ENCODE assay signal across 9 cellular contexts in the genomic region with DNA sequence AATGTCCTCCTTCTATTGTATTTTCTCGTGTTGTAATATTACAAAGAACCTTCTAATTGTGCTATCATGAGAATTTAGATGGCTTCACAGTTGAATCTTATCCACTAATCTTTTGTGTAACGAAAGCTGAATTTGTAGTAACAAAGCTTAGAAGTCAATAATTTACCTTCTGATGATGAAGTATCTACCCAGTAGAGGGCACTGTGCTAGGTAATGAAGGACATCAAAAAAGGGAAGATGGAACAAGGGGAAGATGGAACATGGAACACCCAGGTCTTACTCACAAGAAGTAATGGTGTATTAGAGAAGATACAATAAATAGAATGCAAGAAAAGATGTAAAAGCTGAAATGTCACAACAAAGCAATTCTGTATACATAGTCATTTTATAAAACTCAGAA.
DNase-seq lines count a peak whose midpoint lies in the region; ATAC-seq, FAIRE-seq and TF ChIP-seq lines count a peak whose summit lies in the region.
"Had no signal": no experiment of that assay in that cellular context is flagged by ENCODE, and none has a peak within 500 bp of the region (broad histone marks: within the 10 kb centered on the region; RNA-seq: fewer than 3 reads in every experiment).

No MANE protein-coding gene starts in this region.

- H3K27ac ChIP-seq in OCI-LY1 (ENCODE audit: low read depth, low read length, poor library complexity, severe bottlenecking) (no peak overlapping the region), fibroblast of lung (ENCODE audit: insufficient read depth, low read length) (no peak overlapping the region)

- no peak overlapping the region for H3K9ac ChIP-seq in OCI-LY1 (ENCODE audit: low read length)
- H3K9ac ChIP-seq in fibroblast of lung (ENCODE audit: insufficient read depth, low read length) = no peak overlapping the region

- no peak overlapping the region for H3K27ac Mint-ChIP-seq in activated T-helper 17 cell treated with anti-CD3 and anti-CD28 coated beads, Interleukin-2, amount 50 U/mL, for 72 hours
- no peak overlapping the region for H3K27ac Mint-ChIP-seq in activated T-helper 1 cell treated with anti-CD3 and anti-CD28 coated beads, Interleukin-12 subunit alpha, Interleukin-12 subunit beta, Interleukin-2, Interleukin-4 antibody, amounts not matched to agents 30 ng/mL and 10 ng/mL and 1 ng/mL, durations not matched to agents 14 hours and 24 hours and 36 hours

- H3K9me3 Mint-ChIP-seq in activated T-helper 17 cell treated with anti-CD3 and anti-CD28 coated beads, Interleukin-2, amount 50 U/mL, for 72 hours = no peaks in the 10 kb centered on the region
- no peaks in the 10 kb centered on the region for H3K9me3 Mint-ChIP-seq in activated T-helper 1 cell treated with anti-CD3 and anti-CD28 coated beads, Interleukin-12 subunit alpha, Interleukin-12 subunit beta, Interleukin-2, Interleukin-4 antibody, amounts not matched to agents 30 ng/mL and 10 ng/mL and 1 ng/mL, durations not matched to agents 14 hours and 24 hours and 36 hours

- FAIRE-seq in A204.1 (lab: Jason Lieb, UNC) = peak; percentile 68

- H3K36me3 Mint-ChIP-seq in activated T-helper 17 cell treated with anti-CD3 and anti-CD28 coated beads, Interleukin-2, amount 50 U/mL, for 72 hours (ENCODE audit: low read depth) = no peaks in the 10 kb centered on the region
- no peaks in the 10 kb centered on the region for H3K36me3 Mint-ChIP-seq in activated T-helper 1 cell treated with anti-CD3 and anti-CD28 coated beads, Interleukin-12 subunit alpha, Interleukin-12 subunit beta, Interleukin-2, Interleukin-4 antibody, amounts not matched to agents 30 ng/mL and 10 ng/mL and 1 ng/mL, durations not matched to agents 14 hours and 24 hours and 36 hours (ENCODE audit: low read depth)

- DNase-seq in fibroblast of lung (ENCODE audit: low read depth in 2 of 2) = peak; percentile 3 to 11
- DNase-seq in activated gamma-delta T cell treated with Interleukin-2 at 50 U/mL for 16 hours = no peak
- no peak for DNase-seq in NCI-H524 treated with DMSO at 0.1 percent for 48 hours (lab: John Stamatoyannopoulos, UW)
- no peak for DNase-seq in activated T-helper 1 cell treated with anti-CD3 and anti-CD28 coated beads, Interleukin-12 subunit alpha, Interleukin-12 subunit beta, Interleukin-2, Interleukin-4 antibody, amounts not matched to agents 30 ng/mL and 10 ng/mL and 1 ng/mL, durations not matched to agents 14 hours and 24 hours and 36 hours (ENCODE audit: low spot score)
- DNase-seq: activated gamma-delta T cell had no signal

- no peak overlapping the region for H2AFZ ChIP-seq in OCI-LY1 (ENCODE audit: low read length)
- H2AFZ ChIP-seq in fibroblast of lung (ENCODE audit: low read length) = no peak overlapping the region

- H3K9me3 ChIP-seq in OCI-LY1 (ENCODE audit: low read length) (no peaks in the 10 kb centered on the region), fibroblast of lung (ENCODE audit: control insufficient read depth, insufficient read depth, low read depth, low read length) (no peaks in the 10 kb centered on the region)

- H3K4me1 ChIP-seq in OCI-LY1 (ENCODE audit: insufficient read depth, low read length, severe bottlenecking) (no peaks in the 10 kb centered on the region), fibroblast of lung (ENCODE audit: control insufficient read depth, extremely low read depth, insufficient read depth, low read length) (no peaks in the 10 kb centered on the region)

- H3F3A ChIP-seq in OCI-LY1 (ENCODE audit: insufficient read depth, low read length) = no peaks in the 10 kb centered on the region

- intact Hi-C loops in activated T-helper 1 cell treated with anti-CD3 and anti-CD28 coated beads, Interleukin-12 subunit alpha, Interleukin-12 subunit beta, Interleukin-2, Interleukin-4 antibody, amounts not matched to agents 30 ng/mL and 10 ng/mL and 1 ng/mL, durations not matched to agents 14 hours and 24 hours and 36 hours (cut with micrococcal nuclease) = loop anchor here (1.0 kb wide), 2 partner anchors 41 to 102 kb away; no protein-coding TSS in a partner anchor

- H3K36me3 ChIP-seq in OCI-LY1 (ENCODE audit: insufficient read depth, low read length) (no peaks in the 10 kb centered on the region), fibroblast of lung (ENCODE audit: control insufficient read depth, insufficient read depth, low read length) (no peaks in the 10 kb centered on the region)

- no peaks in the 10 kb centered on the region for H3K27me3 Mint-ChIP-seq in activated T-helper 17 cell treated with anti-CD3 and anti-CD28 coated beads, Interleukin-2, amount 50 U/mL, for 72 hours
- peaks cover 6% of the 10 kb centered on the region for H3K27me3 Mint-ChIP-seq in activated T-helper 1 cell treated with anti-CD3 and anti-CD28 coated beads, Interleukin-12 subunit alpha, Interleukin-12 subunit beta, Interleukin-2, Interleukin-4 antibody, amounts not matched to agents 30 ng/mL and 10 ng/mL and 1 ng/mL, durations not matched to agents 14 hours and 24 hours and 36 hours (ENCODE audit: insufficient read depth)

- ATAC-seq in GM18870 (IDR thresholded peaks at IDR 0.05; ENCODE audit: unreplicated experiment) = peak; percentile 36
- no peak for ATAC-seq in activated T-helper 17 cell treated with anti-CD3 and anti-CD28 coated beads, Interleukin-2, amount 50 U/mL, for 72 hours (replicated peaks)

- H3K4me3 Mint-ChIP-seq in activated T-helper 17 cell treated with anti-CD3 and anti-CD28 coated beads, Interleukin-2, amount 50 U/mL, for 72 hours = no peak overlapping the region
- no peak overlapping the region for H3K4me3 Mint-ChIP-seq in activated T-helper 1 cell treated with anti-CD3 and anti-CD28 coated beads, Interleukin-12 subunit alpha, Interleukin-12 subunit beta, Interleukin-2, Interleukin-4 antibody, amounts not matched to agents 30 ng/mL and 10 ng/mL and 1 ng/mL, durations not matched to agents 14 hours and 24 hours and 36 hours

- H3K79me2 ChIP-seq in OCI-LY1 (ENCODE audit: insufficient read depth, low read length) (no peaks in the 10 kb centered on the region), fibroblast of lung (ENCODE audit: control insufficient read depth, insufficient read depth, low read length) (no peaks in the 10 kb centered on the region)

- no peaks in the 10 kb centered on the region for H4K20me1 ChIP-seq in OCI-LY1 (ENCODE audit: insufficient read depth, low read length)
- H4K20me1 ChIP-seq in fibroblast of lung (ENCODE audit: control insufficient read depth, extremely low read depth, insufficient read depth, low read length) = no peaks in the 10 kb centered on the region

- H3K9me2 ChIP-seq in OCI-LY1 (ENCODE audit: low read depth, low read length) = no peaks in the 10 kb centered on the region

- H3K4me3 ChIP-seq in OCI-LY1 (ENCODE audit: low read depth, low read length, poor library complexity, severe bottlenecking) (no peak overlapping the region), fibroblast of lung (replicated peaks in 1 of 4; ENCODE audit: control extremely low read depth in 1 of 4, insufficient read depth in 1 of 4, low read depth in 3 of 4, low read length in 4 of 4) (no peak overlapping the region)

- H3K27me3 ChIP-seq in OCI-LY1 (ENCODE audit: insufficient read depth, low read length) (no peaks in the 10 kb centered on the region), fibroblast of lung (ENCODE audit: control insufficient read depth, insufficient read depth, low read length) (no peaks in the 10 kb centered on the region)

- TF ChIP-seq CTCF in OCI-LY1 (IDR thresholded peaks at IDR 0.05; ENCODE audit: low read length) (peak; percentile 52), fibroblast of lung (conservative IDR thresholded peaks at IDR 0.05 in 1 of 2, IDR thresholded peaks at IDR 0.05 in 1 of 2; ENCODE audit: low read depth in 1 of 2, low read length in 2 of 2) (peak in 1 of 2 donors; percentile 23)

- H3K4me2 ChIP-seq in OCI-LY1 (ENCODE audit: low read length) (no peak overlapping the region), fibroblast of lung (ENCODE audit: extremely low read depth, insufficient read depth, low read length) (no peak overlapping the region)

- no peaks in the 10 kb centered on the region for H3K4me1 Mint-ChIP-seq in activated T-helper 17 cell treated with anti-CD3 and anti-CD28 coated beads, Interleukin-2, amount 50 U/mL, for 72 hours
- H3K4me1 Mint-ChIP-seq in activated T-helper 1 cell treated with anti-CD3 and anti-CD28 coated beads, Interleukin-12 subunit alpha, Interleukin-12 subunit beta, Interleukin-2, Interleukin-4 antibody, amounts not matched to agents 30 ng/mL and 10 ng/mL and 1 ng/mL, durations not matched to agents 14 hours and 24 hours and 36 hours (ENCODE audit: low read depth) = peaks cover 14% of the 10 kb centered on the region

Comparison
In these comparisons a context has a peak if more than half of its experiments do, and no peak if none do; other contexts are left out.
1. DNase-seq: peak in fibroblast of lung (2 of 2); none in activated gamma-delta T cell treated with Interleukin-2 at 50 U/mL for 16 hours (single experiment), NCI-H524 treated with DMSO at 0.1 percent for 48 hours (single experiment) and activated T-helper 1 cell treated with anti-CD3 and anti-CD28 coated beads, Interleukin-12 subunit alpha, Interleukin-12 subunit beta, Interleukin-2, Interleukin-4 antibody, amounts not matched to agents 30 ng/mL and 10 ng/mL and 1 ng/mL, durations not matched to agents 14 hours and 24 hours and 36 hours (single experiment).